Comparison of ENCODE assay signal across 1 cellular context in the genomic region with DNA sequence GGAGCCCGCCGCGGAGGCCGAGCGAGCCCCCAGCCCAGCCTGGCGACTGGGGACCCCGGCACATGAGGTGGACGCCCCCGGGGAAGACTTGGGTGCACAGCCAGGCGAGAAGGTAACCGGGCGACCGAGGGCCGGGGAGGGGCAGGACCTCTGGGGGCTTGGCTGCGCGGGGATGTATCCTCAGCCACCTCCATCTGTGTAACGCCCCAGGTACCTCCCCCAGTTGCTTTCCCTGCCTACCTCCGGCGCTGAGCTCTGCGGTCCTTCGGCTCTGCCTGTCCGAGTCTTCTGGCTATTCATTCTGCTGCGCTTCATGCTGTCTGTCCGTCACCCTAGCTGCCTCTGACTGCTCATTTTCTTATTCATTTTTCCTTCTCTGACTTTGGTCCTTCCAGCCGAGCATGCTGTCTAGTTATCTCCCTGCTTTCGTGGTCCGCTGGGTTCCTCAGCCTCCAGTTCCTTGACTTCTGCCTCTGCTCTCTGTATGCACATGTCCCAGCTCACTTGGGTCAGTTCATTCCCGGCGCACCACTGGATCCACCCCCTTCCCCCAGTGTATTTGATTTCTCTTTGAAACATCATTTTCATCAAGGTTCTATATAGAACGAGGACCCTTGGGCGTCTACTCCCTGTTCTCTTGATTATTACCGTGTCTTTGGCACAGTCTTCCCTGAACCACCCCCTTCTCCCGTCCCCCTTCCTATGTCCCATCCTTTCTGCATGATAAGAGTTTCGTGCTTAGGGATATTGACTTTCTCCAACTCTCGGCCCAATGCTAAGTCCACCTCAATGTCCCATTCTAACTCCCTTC.
TF ChIP-seq lines count a peak whose summit lies in the region.

No MANE protein-coding gene starts in this region.

TF ChIP-seq in K562, 482 proteins besides CTCF, POLR2A, EP300 and RAD21 (continued from another document and continues in another):
- no peak for TF ChIP-seq ZMIZ1 (IDR thresholded peaks at IDR 0.05; ENCODE audit: low read depth in 2 of 2, low read length in 2 of 2)
- TF ChIP-seq RBFOX2 (IDR thresholded peaks at IDR 0.05; ENCODE audit: low read depth, low read length), result 0 out of 2 replicates have a peak, but pooled peaks have one; percentile 21
- TF ChIP-seq ZNF184 (CRISPR knock-in tag; IDR thresholded peaks at IDR 0.05), result no peak
- no peak for TF ChIP-seq RNF219 (CRISPR knock-in tag; IDR thresholded peaks at IDR 0.05)
- no peak for TF ChIP-seq HEY1 (CRISPR knock-in tag; IDR thresholded peaks at IDR 0.05; ENCODE audit: borderline replicate concordance)
- TF ChIP-seq ELF1 (tag; IDR thresholded peaks at IDR 0.05), result 0 out of 2 replicates have a peak, but pooled peaks have one; percentile 41
- no peak for TF ChIP-seq HCFC1 (IDR thresholded peaks at IDR 0.05; ENCODE audit: low read depth, low read length)
- TF ChIP-seq CTBP1 (IDR thresholded peaks at IDR 0.05; ENCODE audit: borderline replicate concordance), result peak; percentile 71
- no peak for TF ChIP-seq MTA3 (IDR thresholded peaks at IDR 0.05; ENCODE audit: borderline replicate concordance)
- no peak for TF ChIP-seq TFE3 (CRISPR knock-in tag; IDR thresholded peaks at IDR 0.05)
- TF ChIP-seq STAT5A (IDR thresholded peaks at IDR 0.05; ENCODE audit: borderline replicate concordance, low read length), result no peak
- TF ChIP-seq TEAD1 (CRISPR knock-in tag; IDR thresholded peaks at IDR 0.05), result no peak
- peak; percentile 45; the same call in 1 of the 2 replicates for TF ChIP-seq POLR2G (IDR thresholded peaks at IDR 0.05; ENCODE audit: low read depth, low read length)
- TF ChIP-seq NR2C2 (CRISPR knock-in tag; IDR thresholded peaks at IDR 0.05), result no peak
- peak; percentile 73; the same call in 1 of the 2 replicates for TF ChIP-seq NR2C2 (tag; IDR thresholded peaks at IDR 0.05)
- no peak for TF ChIP-seq MCM3 (IDR thresholded peaks at IDR 0.05)
- TF ChIP-seq LARP7 (IDR thresholded peaks at IDR 0.05), result no peak
- no peak for TF ChIP-seq HES1 (IDR thresholded peaks at IDR 0.05; ENCODE audit: low read depth)
- TF ChIP-seq ELK1 (CRISPR knock-in tag; IDR thresholded peaks at IDR 0.05), result no peak
- TF ChIP-seq, protein P1, sequence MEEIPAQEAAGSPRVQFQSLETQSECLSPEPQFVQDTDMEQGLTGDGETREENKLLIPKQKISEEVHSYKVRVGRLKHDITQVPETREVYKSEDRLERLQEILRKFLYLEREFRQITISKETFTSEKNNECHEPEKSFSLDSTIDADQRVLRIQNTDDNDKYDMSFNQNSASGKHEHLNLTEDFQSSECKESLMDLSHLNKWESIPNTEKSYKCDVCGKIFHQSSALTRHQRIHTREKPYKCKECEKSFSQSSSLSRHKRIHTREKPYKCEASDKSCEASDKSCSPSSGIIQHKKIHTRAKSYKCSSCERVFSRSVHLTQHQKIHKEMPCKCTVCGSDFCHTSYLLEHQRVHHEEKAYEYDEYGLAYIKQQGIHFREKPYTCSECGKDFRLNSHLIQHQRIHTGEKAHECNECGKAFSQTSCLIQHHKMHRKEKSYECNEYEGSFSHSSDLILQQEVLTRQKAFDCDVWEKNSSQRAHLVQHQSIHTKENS (CRISPR knock-in tag; IDR thresholded peaks at IDR 0.05), result no peak
- no peak for TF ChIP-seq SMARCE1 (IDR thresholded peaks at IDR 0.05)
- TF ChIP-seq NCOR1 (IDR thresholded peaks at IDR 0.05), result no peak
- no peak for TF ChIP-seq ZC3H11A (IDR thresholded peaks at IDR 0.05; ENCODE audit: low read depth, low read length)
- TF ChIP-seq KAT2B (IDR thresholded peaks at IDR 0.05; ENCODE audit: low read depth, low read length), result no peak
- no peak for TF ChIP-seq HDGF (IDR thresholded peaks at IDR 0.05)
- no peak for TF ChIP-seq RB1 (IDR thresholded peaks at IDR 0.05; ENCODE audit: low read depth)
- TF ChIP-seq, protein P2, sequence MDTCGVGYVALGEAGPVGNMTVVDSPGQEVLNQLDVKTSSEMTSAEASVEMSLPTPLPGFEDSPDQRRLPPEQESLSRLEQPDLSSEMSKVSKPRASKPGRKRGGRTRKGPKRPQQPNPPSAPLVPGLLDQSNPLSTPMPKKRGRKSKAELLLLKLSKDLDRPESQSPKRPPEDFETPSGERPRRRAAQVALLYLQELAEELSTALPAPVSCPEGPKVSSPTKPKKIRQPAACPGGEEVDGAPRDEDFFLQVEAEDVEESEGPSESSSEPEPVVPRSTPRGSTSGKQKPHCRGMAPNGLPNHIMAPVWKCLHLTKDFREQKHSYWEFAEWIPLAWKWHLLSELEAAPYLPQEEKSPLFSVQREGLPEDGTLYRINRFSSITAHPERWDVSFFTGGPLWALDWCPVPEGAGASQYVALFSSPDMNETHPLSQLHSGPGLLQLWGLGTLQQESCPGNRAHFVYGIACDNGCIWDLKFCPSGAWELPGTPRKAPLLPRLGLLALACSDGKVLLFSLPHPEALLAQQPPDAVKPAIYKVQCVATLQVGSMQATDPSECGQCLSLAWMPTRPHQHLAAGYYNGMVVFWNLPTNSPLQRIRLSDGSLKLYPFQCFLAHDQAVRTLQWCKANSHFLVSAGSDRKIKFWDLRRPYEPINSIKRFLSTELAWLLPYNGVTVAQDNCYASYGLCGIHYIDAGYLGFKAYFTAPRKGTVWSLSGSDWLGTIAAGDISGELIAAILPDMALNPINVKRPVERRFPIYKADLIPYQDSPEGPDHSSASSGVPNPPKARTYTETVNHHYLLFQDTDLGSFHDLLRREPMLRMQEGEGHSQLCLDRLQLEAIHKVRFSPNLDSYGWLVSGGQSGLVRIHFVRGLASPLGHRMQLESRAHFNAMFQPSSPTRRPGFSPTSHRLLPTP (IDR thresholded peaks at IDR 0.05; ENCODE audit: borderline replicate concordance, extremely low read depth, insufficient read length), result no peak
- TF ChIP-seq RBM15 (IDR thresholded peaks at IDR 0.05; ENCODE audit: insufficient read depth, low read length), result no peak
- TF ChIP-seq ZNF785 (CRISPR knock-in tag; IDR thresholded peaks at IDR 0.05), result no peak
- TF ChIP-seq ZNF212 (CRISPR knock-in tag; IDR thresholded peaks at IDR 0.05), result no peak
- TF ChIP-seq ZC3H4 (CRISPR knock-in tag; IDR thresholded peaks at IDR 0.05; ENCODE audit: borderline replicate concordance), result no peak
- TF ChIP-seq MBD2 (IDR thresholded peaks at IDR 0.05; ENCODE audit: borderline replicate concordance, low read depth), result no peak
- no peak for TF ChIP-seq NR2C1 (IDR thresholded peaks at IDR 0.05)
- no peak for TF ChIP-seq NR2C1 (tag; IDR thresholded peaks at IDR 0.05)
- no peak for TF ChIP-seq ZBTB5 (IDR thresholded peaks at IDR 0.05)
- TF ChIP-seq KLF6 (CRISPR knock-in tag; IDR thresholded peaks at IDR 0.05; ENCODE audit: borderline replicate concordance), result no peak
- no peak for TF ChIP-seq ZBTB8A (IDR thresholded peaks at IDR 0.05; ENCODE audit: partially characterized antibody)
- TF ChIP-seq RFX5 (IDR thresholded peaks at IDR 0.05; ENCODE audit: low read depth, low read length), result no peak
- TF ChIP-seq, protein P3, sequence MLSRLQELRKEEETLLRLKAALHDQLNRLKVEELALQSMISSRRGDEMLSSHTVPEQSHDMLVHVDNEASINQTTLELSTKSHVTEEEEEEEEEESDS (CRISPR knock-in tag; IDR thresholded peaks at IDR 0.05), result no peak
- TF ChIP-seq ETS2 (tag; IDR thresholded peaks at IDR 0.05; ENCODE audit: borderline replicate concordance, poor library complexity, severe bottlenecking), result no peak
- TF ChIP-seq, protein P4, sequence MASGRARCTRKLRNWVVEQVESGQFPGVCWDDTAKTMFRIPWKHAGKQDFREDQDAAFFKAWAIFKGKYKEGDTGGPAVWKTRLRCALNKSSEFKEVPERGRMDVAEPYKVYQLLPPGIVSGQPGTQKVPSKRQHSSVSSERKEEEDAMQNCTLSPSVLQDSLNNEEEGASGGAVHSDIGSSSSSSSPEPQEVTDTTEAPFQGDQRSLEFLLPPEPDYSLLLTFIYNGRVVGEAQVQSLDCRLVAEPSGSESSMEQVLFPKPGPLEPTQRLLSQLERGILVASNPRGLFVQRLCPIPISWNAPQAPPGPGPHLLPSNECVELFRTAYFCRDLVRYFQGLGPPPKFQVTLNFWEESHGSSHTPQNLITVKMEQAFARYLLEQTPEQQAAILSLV (tag; IDR thresholded peaks at IDR 0.05), result no peak
- peak; percentile 49; the same call in 1 of the 2 replicates for TF ChIP-seq ZEB2 (IDR thresholded peaks at IDR 0.05)
- TF ChIP-seq ASH1L (IDR thresholded peaks at IDR 0.05; ENCODE audit: borderline replicate concordance, low read depth, partially characterized antibody), result no peak
- no peak for TF ChIP-seq CHCHD3 (CRISPR knock-in tag; IDR thresholded peaks at IDR 0.05)
